In the genomic region with DNA sequence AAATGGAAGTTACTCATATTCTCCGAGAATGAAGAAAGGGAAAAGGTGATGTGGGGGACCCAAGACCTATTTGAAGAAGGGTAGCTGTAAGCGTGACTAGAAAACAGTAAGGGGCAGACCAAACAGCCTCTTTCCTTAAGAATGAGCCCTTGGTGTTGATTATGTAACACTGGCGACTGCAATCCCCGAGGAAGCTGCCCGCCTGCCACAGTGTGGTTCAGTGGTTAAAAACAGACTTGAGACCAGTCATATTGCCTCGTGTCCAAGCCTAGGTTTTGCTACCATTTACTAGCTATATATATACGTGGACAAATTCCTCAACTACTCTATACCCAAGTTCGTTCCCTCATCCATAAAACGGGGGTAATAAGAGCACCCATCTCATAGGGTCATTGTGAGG, we compare ENCODE assay signal across 26 cellular contexts. TPM values are rescaled to one million over a fixed set of nuclear protein-coding genes. Genes with fewer than 3 reads are reported as not detected.
"Had no signal": no experiment of that assay in that cellular context is flagged by ENCODE, and none has a peak within 500 bp of the region (broad histone marks: within the 10 kb centered on the region; RNA-seq: fewer than 3 reads in every experiment).

No MANE protein-coding gene starts in this region.

- H3K27ac Mint-ChIP-seq: activated CD4-positive, alpha-beta T cell treated with anti-CD3 and anti-CD28 coated beads, Interleukin-2, amount 10 ng/mL, durations not matched to agents 7 days and 5 days; activated naive CD8-positive, alpha-beta T cell; activated T-cell treated with anti-CD3 and anti-CD28 coated beads, Interleukin-2, amount 50 U/mL, for 24 hours; activated T-helper 17 cell treated with anti-CD3 and anti-CD28 coated beads, Interleukin-2, amount 50 U/mL, for 72 hours; immature natural killer cell; naive thymus-derived CD4-positive, alpha-beta T cell; stimulated activated effector memory CD8-positive, alpha-beta T cell treated with anti-CD3 and anti-CD28 coated beads, Interleukin-12 subunit alpha, Interleukin-12 subunit beta, amount 100 ng/mL, for 72 hours had no signal

- H3K4me1 Mint-ChIP-seq: activated CD4-positive, alpha-beta T cell treated with anti-CD3 and anti-CD28 coated beads, Interleukin-2, amount 10 ng/mL, durations not matched to agents 7 days and 5 days; activated T-helper 17 cell treated with anti-CD3 and anti-CD28 coated beads, Interleukin-2, amount 50 U/mL, for 72 hours; central memory CD8-positive, alpha-beta T cell; immature natural killer cell; naive thymus-derived CD4-positive, alpha-beta T cell; stimulated activated effector memory CD8-positive, alpha-beta T cell treated with anti-CD3 and anti-CD28 coated beads, Interleukin-12 subunit alpha, Interleukin-12 subunit beta, amount 100 ng/mL, for 72 hours had no signal

- H3K27ac ChIP-seq: hepatocyte, lower lobe of right lung, right lobe of liver, WERI-Rb-1 had no signal

- H3K4me3 Mint-ChIP-seq: activated CD4-positive, alpha-beta T cell treated with anti-CD3 and anti-CD28 coated beads, Interleukin-2, amount 10 ng/mL, durations not matched to agents 7 days and 5 days; activated naive CD8-positive, alpha-beta T cell; activated T-cell treated with anti-CD3 and anti-CD28 coated beads, Interleukin-2, amount 50 U/mL, for 24 hours; activated T-helper 17 cell treated with anti-CD3 and anti-CD28 coated beads, Interleukin-2, amount 50 U/mL, for 72 hours; central memory CD8-positive, alpha-beta T cell; immature natural killer cell; naive thymus-derived CD4-positive, alpha-beta T cell; neural crest cell; stimulated activated effector memory CD8-positive, alpha-beta T cell treated with anti-CD3 and anti-CD28 coated beads, Interleukin-12 subunit alpha, Interleukin-12 subunit beta, amount 100 ng/mL, for 72 hours had no signal

- H3K79me2 ChIP-seq: hepatocyte had no signal

- DNase-seq: activated CD4-positive, alpha-beta T cell treated with anti-CD3 and anti-CD28 coated beads, Interleukin-2, amount 10 ng/mL, durations not matched to agents 7 days and 5 days; activated CD4-positive, CD25-positive, alpha-beta regulatory T cell treated with anti-CD3 and anti-CD28 coated beads, Interleukin-2, amount 50 U/mL, for 72 hours; activated CD8-positive, alpha-beta memory T cell treated with anti-CD3 and anti-CD28 coated beads for 24 hours; activated CD8-positive, alpha-beta memory T cell treated with anti-CD3 and anti-CD28 coated beads, Interleukin-2, amount 50 U/mL, for 4 hours; activated T-cell treated with anti-CD3 and anti-CD28 coated beads, Interleukin-2, amount 50 U/mL, for 24 hours; effector memory CD4-positive, alpha-beta T cell; glutamatergic neuron; immature natural killer cell; lower lobe of right lung; naive thymus-derived CD4-positive, alpha-beta T cell; occipital lobe; right lobe of liver; small intestine; stimulated activated CD4-positive, alpha-beta T cell treated with anti-CD3 and anti-CD28 coated beads, Interleukin-2, amount 100 ng/mL, for 24 hours; stomach; T-helper 2 cell; trophoblast cell; WERI-Rb-1 had no signal

- H3K9me3 Mint-ChIP-seq: activated CD4-positive, alpha-beta T cell treated with anti-CD3 and anti-CD28 coated beads, Interleukin-2, amount 10 ng/mL, durations not matched to agents 7 days and 5 days had no signal

- H3K36me3 ChIP-seq: lower lobe of right lung, right lobe of liver, stomach, WERI-Rb-1 had no signal

- H3K4me2 ChIP-seq: hepatocyte had no signal

- H3K27me3 ChIP-seq: hepatocyte, right lobe of liver, stomach had no signal

- H3K4me3 ChIP-seq: hepatocyte, lower lobe of right lung, right lobe of liver, stomach had no signal

- H3K36me3 Mint-ChIP-seq: activated naive CD8-positive, alpha-beta T cell; immature natural killer cell; stimulated activated effector memory CD8-positive, alpha-beta T cell treated with anti-CD3 and anti-CD28 coated beads, Interleukin-12 subunit alpha, Interleukin-12 subunit beta, amount 100 ng/mL, for 72 hours had no signal

- H2AFZ ChIP-seq: hepatocyte had no signal

- ATAC-seq: activated T-helper 17 cell treated with anti-CD3 and anti-CD28 coated beads, Interleukin-2, amount 50 U/mL, for 72 hours; esophagus mucosa; left lobe of liver; lower lobe of right lung; naive thymus-derived CD4-positive, alpha-beta T cell; right lobe of liver; stimulated activated effector memory CD8-positive, alpha-beta T cell treated with anti-CD3 and anti-CD28 coated beads, Interleukin-12 subunit alpha, Interleukin-12 subunit beta, amount 100 ng/mL, for 72 hours had no signal

- H3K9me3 ChIP-seq: right lobe of liver had no signal

- H3K4me1 ChIP-seq: lower lobe of right lung, right lobe of liver had no signal

RNA-seq across cellular contexts. Expression of gene SSPN, which starts 49.1 kb away (rescaled TPM):
- total RNA-seq: activated CD4-positive, alpha-beta T cell treated with anti-CD3 and anti-CD28 coated beads, Interleukin-2, amount 10 ng/mL, durations not matched to agents 7 days and 5 days; activated T-helper 17 cell treated with anti-CD3 and anti-CD28 coated beads, Interleukin-2, amount 50 U/mL, for 72 hours had no signal
- polyA plus RNA-seq: immature natural killer cell; naive thymus-derived CD4-positive, alpha-beta T cell had no signal
